ENCODE assay signal across 22 cellular contexts in the genomic region with DNA sequence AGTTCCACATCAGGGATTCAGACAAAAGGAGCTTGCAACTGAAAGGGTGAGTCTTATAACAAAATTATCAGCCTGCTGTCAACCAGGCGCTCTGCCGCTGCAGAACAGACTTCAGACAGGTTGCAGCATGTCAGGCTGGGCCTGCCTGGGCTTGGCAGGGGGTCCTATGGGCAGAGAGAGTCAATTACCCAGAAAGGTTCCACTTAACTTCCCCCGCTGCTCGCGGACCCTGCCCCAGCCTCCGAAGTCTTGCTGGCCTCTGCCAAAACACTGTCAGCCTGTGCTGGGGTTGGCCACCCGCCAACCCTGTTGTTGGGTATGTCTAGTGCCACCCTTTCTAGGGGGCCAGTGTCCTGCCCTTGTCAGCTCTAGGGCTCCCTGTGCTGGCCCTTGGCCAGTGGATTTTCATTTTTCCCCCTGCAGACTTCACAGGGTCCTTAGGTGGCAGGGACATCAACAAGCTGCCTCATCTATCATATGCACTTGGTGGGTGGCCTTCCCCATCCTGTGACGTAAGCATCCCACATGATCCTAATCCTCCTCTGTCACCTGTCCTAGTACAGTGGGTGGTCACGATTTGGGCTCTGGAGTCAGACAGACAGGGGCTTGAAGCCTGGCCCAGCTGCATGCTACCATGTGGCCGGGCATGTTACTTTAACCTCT.
DNase-seq lines count a peak whose midpoint lies in the region; TF ChIP-seq lines count a peak whose summit lies in the region.
"Had no signal": no experiment of that assay in that cellular context is flagged by ENCODE, and none has a peak within 500 bp of the region (broad histone marks: within the 10 kb centered on the region; RNA-seq: fewer than 3 reads in every experiment).

No MANE protein-coding gene starts in this region.

- H3K9me3 ChIP-seq in WERI-Rb-1 (ENCODE audit: severe bottlenecking): no peaks in the 10 kb centered on the region
- H3K9me3 ChIP-seq: suprapubic skin, uterus had no signal

- no peaks in the 10 kb centered on the region for H3K27me3 ChIP-seq in WERI-Rb-1 (ENCODE audit: insufficient read depth, low read depth, severe bottlenecking)
- H3K27me3 ChIP-seq: brain microvascular endothelial cell, uterus had no signal

- DNase-seq in NCI-H2107 treated with DMSO at 0.1 percent for 48 hours (lab: John Stamatoyannopoulos, UW; ENCODE audit: unreplicated experiment): peak; percentile 11
- DNase-seq in NCI-H2107 (lab: John Stamatoyannopoulos, UW): no peak
- DNase-seq in NCI-H1436 treated with DMSO at 0.1 percent for 48 hours (lab: John Stamatoyannopoulos, UW): peak; percentile 57
- DNase-seq in NCI-H345 treated with DMSO at 0.1 percent for 48 hours (lab: John Stamatoyannopoulos, UW; ENCODE audit: unreplicated experiment): peak; percentile 96
- peak; percentile 24 for DNase-seq in WERI-Rb-1
- DNase-seq in MV-4-11 (lab: John Stamatoyannopoulos, UW): no peak
- DNase-seq in effector CD4-positive, alpha-beta T cell: no peak
- no peak for DNase-seq in DMS53 treated with DMSO at 0.1 percent for 48 hours (lab: John Stamatoyannopoulos, UW; ENCODE audit: unreplicated experiment)
- DNase-seq: activated CD8-positive, alpha-beta memory T cell treated with anti-CD3 and anti-CD28 coated beads, Interleukin-2, amount 50 U/mL, for 4 hours; activated effector memory CD4-positive, alpha-beta T cell treated with Interleukin-2 at 50 U/mL for 16 hours; activated naive CD8-positive, alpha-beta T cell treated with anti-CD3 and anti-CD28 coated beads, Interleukin-2, amount 50 U/mL, for 24 hours; brain microvascular endothelial cell; head of caudate nucleus; natural killer cell; NCI-H2029 treated with DMSO at 0.1 percent for 48 hours; OCI-M1; Right ventricle myocardium superior; uterus had no signal

- no peak overlapping the region for H3K27ac ChIP-seq in WERI-Rb-1
- H3K27ac ChIP-seq: 22Rv1, brain microvascular endothelial cell, coronary artery, parathyroid adenoma, suprapubic skin, uterus had no signal

- no peak for TF ChIP-seq CTCF in WERI-Rb-1 (IDR thresholded peaks at IDR 0.05; ENCODE audit: low read depth, low read length)

- H3K4me3 ChIP-seq in WERI-Rb-1 (ENCODE audit: low read depth, low read length): no peak overlapping the region
- H3K4me3 ChIP-seq: coronary artery, suprapubic skin, uterus had no signal

- no peaks in the 10 kb centered on the region for H3K36me3 ChIP-seq in WERI-Rb-1
- H3K36me3 ChIP-seq: brain microvascular endothelial cell, suprapubic skin, uterus had no signal

Comparison
In these comparisons a context has a peak if more than half of its experiments do, and no peak if none do; other contexts are left out.
1. DNase-seq: peak in NCI-H2107 treated with DMSO at 0.1 percent for 48 hours (single experiment), NCI-H1436 treated with DMSO at 0.1 percent for 48 hours (single experiment), NCI-H345 treated with DMSO at 0.1 percent for 48 hours (single experiment) and WERI-Rb-1 (single experiment); none in NCI-H2107 (single experiment), MV-4-11 (single experiment), effector CD4-positive, alpha-beta T cell (single experiment) and DMS53 treated with DMSO at 0.1 percent for 48 hours (single experiment).